In genomic region chr3:18402140-18402834, GRCh38 we compare ENCODE assay signal across 19 cellular contexts. TPM values are rescaled to one million over a fixed set of nuclear protein-coding genes. Genes with fewer than 3 reads are reported as not detected.
DNase-seq lines count a peak whose midpoint lies in the region; ATAC-seq and TF ChIP-seq lines count a peak whose summit lies in the region.
"Had no signal": no experiment of that assay in that cellular context is flagged by ENCODE, and none has a peak within 500 bp of the region (broad histone marks: within the 10 kb centered on the region; RNA-seq: fewer than 3 reads in every experiment).

No MANE protein-coding gene starts in this region.

- POLR2A ChIA-PET in HEK293T (lab: Yijun Ruan, JAX) = no interaction called here

- H3K27me3 Mint-ChIP-seq in brain = no peaks in the 10 kb centered on the region
- no peaks in the 10 kb centered on the region for H3K27me3 Mint-ChIP-seq in natural killer cell treated with Interleukin-12 subunit alpha and Interleukin-12 subunit beta and Interleukin-15 and Interleukin-18, amount 100 ng/mL, for 72 hours

- no peak for DNase-seq in activated CD4-positive, CD25-positive, alpha-beta regulatory T cell treated with anti-CD3 and anti-CD28 coated beads, Interleukin-2, amount 50 U/mL, for 72 hours
- DNase-seq in SK-N-MC (ENCODE audit: low read depth, low spot score) = no peak
- DNase-seq in natural killer cell treated with Interleukin-12 subunit alpha and Interleukin-12 subunit beta and Interleukin-15 and Interleukin-18, amount 100 ng/mL, for 72 hours (ENCODE audit: low spot score) = no peak
- DNase-seq in upper lobe of left lung = no peak
- no peak for DNase-seq in NCI-H187 (lab: John Stamatoyannopoulos, UW)
- DNase-seq in HEK293T (ENCODE audit: extremely low spot score) = no peak
- DNase-seq: 8988T; activated CD4-positive, CD25-positive, alpha-beta regulatory T cell; BE2C; dermis blood vessel endothelial cell; DMS 273 treated with DMSO at 0.1 percent for 48 hours; GDM1; NCI-H146; NCI-H446; upper lobe of right lung had no signal

- 49 to 55% methylated on average over 4 of the region's 4 CpGs for WGBS in upper lobe of left lung, 2 donors

- CTCF ChIA-PET in HEK293T (lab: Yijun Ruan, JAX) = no interaction called here

- peak overlapping the region in 2 of 5 experiments; percentile 61 to 73 for H3K4me3 Mint-ChIP-seq in brain
- no peak overlapping the region for H3K4me3 Mint-ChIP-seq in natural killer cell treated with Interleukin-12 subunit alpha and Interleukin-12 subunit beta and Interleukin-15 and Interleukin-18, amount 100 ng/mL, for 72 hours

- H3K4me3 ChIP-seq in SK-N-MC (peak overlapping the region; percentile 35), upper lobe of left lung (no peak overlapping the region)
- H3K4me3 ChIP-seq: smooth muscle cell, upper lobe of right lung had no signal

- no peaks in the 10 kb centered on the region for H3K36me3 ChIP-seq in SK-N-MC (ENCODE audit: insufficient read depth, low read length)
- H3K36me3 ChIP-seq in upper lobe of left lung = no peaks in the 10 kb centered on the region
- H3K36me3 ChIP-seq: BE2C, upper lobe of right lung had no signal

- TF ChIP-seq CTCF in brain (conservative IDR thresholded peaks at IDR 0.05) (no peak), upper lobe of left lung (IDR thresholded peaks at IDR 0.05) (no peak)

- no peaks in the 10 kb centered on the region for H3K9me3 Mint-ChIP-seq in brain
- no peaks in the 10 kb centered on the region for H3K9me3 Mint-ChIP-seq in natural killer cell treated with Interleukin-12 subunit alpha and Interleukin-12 subunit beta and Interleukin-15 and Interleukin-18, amount 100 ng/mL, for 72 hours

- no peaks in the 10 kb centered on the region for H3K27me3 ChIP-seq in upper lobe of left lung
- H3K27me3 ChIP-seq: BE2C, upper lobe of right lung had no signal

- no peak for TF ChIP-seq EP300 in upper lobe of left lung (IDR thresholded peaks at IDR 0.05)

- H3K9me3 ChIP-seq in SK-N-MC (ENCODE audit: low read depth, low read length) = no peaks in the 10 kb centered on the region
- no peaks in the 10 kb centered on the region for H3K9me3 ChIP-seq in upper lobe of left lung
- H3K9me3 ChIP-seq: BE2C, upper lobe of right lung had no signal

- peak overlapping the region in 4 of 5 experiments; percentile 22 to 81 (median 48) for H3K27ac Mint-ChIP-seq in brain
- H3K27ac Mint-ChIP-seq in natural killer cell treated with Interleukin-12 subunit alpha and Interleukin-12 subunit beta and Interleukin-15 and Interleukin-18, amount 100 ng/mL, for 72 hours = peak overlapping the region; percentile 19 to 52

- ATAC-seq in activated CD4-positive, CD25-positive, alpha-beta regulatory T cell treated with anti-CD3 and anti-CD28 coated beads, Interleukin-2, amount 50 U/mL, for 24 hours = peak; percentile 22
- no peak for ATAC-seq in natural killer cell treated with Interleukin-12 subunit alpha and Interleukin-12 subunit beta and Interleukin-15 and Interleukin-18, amount 100 ng/mL, for 72 hours
- ATAC-seq in upper lobe of left lung (ENCODE audit: low FRiP score in 2 of 2) = no peak
- ATAC-seq: esophagus mucosa, upper lobe of right lung had no signal

- peaks cover 26% of the 10 kb centered on the region for H3K4me1 Mint-ChIP-seq in brain
- H3K4me1 Mint-ChIP-seq in natural killer cell treated with Interleukin-12 subunit alpha and Interleukin-12 subunit beta and Interleukin-15 and Interleukin-18, amount 100 ng/mL, for 72 hours (ENCODE audit: low read depth in 2 of 2) = peaks cover 54 to 65% of the 10 kb centered on the region in 2 donors

- peaks cover 3% of the 10 kb centered on the region for H3K36me3 Mint-ChIP-seq in brain
- H3K36me3 Mint-ChIP-seq in natural killer cell treated with Interleukin-12 subunit alpha and Interleukin-12 subunit beta and Interleukin-15 and Interleukin-18, amount 100 ng/mL, for 72 hours = peaks cover 64% of the 10 kb centered on the region

- H3K4me1 ChIP-seq in upper lobe of left lung = no peaks in the 10 kb centered on the region
- H3K4me1 ChIP-seq: BE2C, upper lobe of right lung had no signal

- H3K9ac ChIP-seq in SK-N-MC (ENCODE audit: insufficient read length) = no peak overlapping the region

- H3K27ac ChIP-seq in SK-N-MC (peak overlapping the region; percentile 81; the same call in 1 of the 2 replicates), upper lobe of left lung (no peak overlapping the region)
- H3K27ac ChIP-seq: upper lobe of right lung had no signal

- TF ChIP-seq POLR2A in upper lobe of left lung (IDR thresholded peaks at IDR 0.05) = no peak

TF ChIP-seq in HEK293T, 16 proteins besides CTCF, POLR2A, EP300 and RAD21:
- no peak for TF ChIP-seq SP1 (IDR thresholded peaks at IDR 0.05)
- no peak for TF ChIP-seq FOXK2 (IDR thresholded peaks at IDR 0.05)
- TF ChIP-seq BHLHE40 (IDR thresholded peaks at IDR 0.05; ENCODE audit: borderline replicate concordance) = no peak

RNA-seq across cellular contexts. Expression of gene SATB1, which starts 22.9 kb away (rescaled TPM):
- polyA plus RNA-seq in brain (ENCODE audit: insufficient read depth, low read depth, low replicate concordance) = 24.1 TPM
- total RNA-seq in natural killer cell treated with Interleukin-12 subunit alpha and Interleukin-12 subunit beta and Interleukin-15 and Interleukin-18, amount 100 ng/mL, for 72 hours = 100 to 1,000 TPM; 401 to 512 TPM
- 10 to 100 TPM; 25.4 to 80.7 (median 45.0) TPM for total RNA-seq in upper lobe of left lung

Comparison
In these comparisons a context has a peak if more than half of its experiments do, and no peak if none do; other contexts are left out.
1. ATAC-seq: peak in activated CD4-positive, CD25-positive, alpha-beta regulatory T cell treated with anti-CD3 and anti-CD28 coated beads, Interleukin-2, amount 50 U/mL, for 24 hours (2 of 2); none in natural killer cell treated with Interleukin-12 subunit alpha and Interleukin-12 subunit beta and Interleukin-15 and Interleukin-18, amount 100 ng/mL, for 72 hours (0 of 2) and upper lobe of left lung (0 of 2).
2. RNA of gene SATB1, which starts 22.9 kb away (total RNA-seq): 401 to 512 TPM in natural killer cell treated with Interleukin-12 subunit alpha and Interleukin-12 subunit beta and Interleukin-15 and Interleukin-18, amount 100 ng/mL, for 72 hours; 25.4 to 80.7 TPM in upper lobe of left lung; every median in the first group is over 4 times any median in the second.